6 cellular contexts compared by ENCODE assay signal in the genomic region with DNA sequence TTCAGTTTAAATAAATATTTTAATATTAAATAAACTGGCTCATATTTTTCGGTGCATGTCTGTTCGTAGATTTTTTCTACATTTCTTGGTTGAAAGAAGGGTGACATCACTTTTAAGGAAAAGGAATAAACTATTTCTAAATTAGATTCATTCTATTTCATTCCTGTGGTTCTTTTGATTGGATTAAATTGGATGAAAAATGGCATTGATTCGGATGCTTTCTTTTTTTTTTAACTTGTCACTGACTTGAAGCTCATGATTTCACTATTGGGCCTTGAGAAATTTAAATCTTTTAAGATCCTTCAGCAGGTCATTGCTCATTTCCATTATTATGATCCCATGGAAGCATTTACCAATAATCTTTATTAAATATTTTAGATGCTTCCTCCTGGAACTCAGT.
"Had no signal": no experiment of that assay in that cellular context is flagged by ENCODE, and none has a peak within 500 bp of the region (broad histone marks: within the 10 kb centered on the region; RNA-seq: fewer than 3 reads in every experiment).

No MANE protein-coding gene starts in this region.

- H2AFZ ChIP-seq: GM23338 had no signal

- H3K4me3 ChIP-seq: GM23338, K562 had no signal

- H3K4me2 ChIP-seq: GM23338 had no signal

- ATAC-seq: GM23338, K562 had no signal

- DNase-seq: H9, HCEC 1CT, IMR-90, KG1 had no signal
